12 cellular contexts compared by ENCODE assay signal in genomic region chrX:20333672-20334071, GRCh38.
"Had no signal": no experiment of that assay in that cellular context is flagged by ENCODE, and none has a peak within 500 bp of the region (broad histone marks: within the 10 kb centered on the region; RNA-seq: fewer than 3 reads in every experiment).

No MANE protein-coding gene starts in this region.

- H3K4me1 Mint-ChIP-seq: nephron had no signal

- H3K27ac ChIP-seq: gastroesophageal sphincter, heart right ventricle, lower lobe of right lung, SK-N-MC, tibial artery had no signal

- H3K4me1 ChIP-seq: gastroesophageal sphincter, heart right ventricle, lower lobe of right lung, tibial artery had no signal

- ATAC-seq: gastroesophageal sphincter, heart right ventricle, lower lobe of right lung, Right ventricle myocardium inferior had no signal

- H3K27ac Mint-ChIP-seq: nephron had no signal

- H3K36me3 ChIP-seq: gastroesophageal sphincter, heart right ventricle, lower lobe of right lung, tibial artery had no signal

- H3K4me3 Mint-ChIP-seq: nephron had no signal

- DNase-seq: amniotic stem cell, erythroblast, heart right ventricle, lower lobe of right lung, nucleus accumbens, posterior cingulate gyrus, T-helper 9 cell, tibial artery had no signal

- H3K4me3 ChIP-seq: gastroesophageal sphincter, heart right ventricle, lower lobe of right lung, SK-N-MC, tibial artery had no signal

- H3K27me3 ChIP-seq: gastroesophageal sphincter, tibial artery had no signal

- H3K9me3 ChIP-seq: gastroesophageal sphincter, heart right ventricle, lower lobe of right lung, tibial artery had no signal
